Comparison of ENCODE assay signal across 16 cellular contexts in the genomic region with DNA sequence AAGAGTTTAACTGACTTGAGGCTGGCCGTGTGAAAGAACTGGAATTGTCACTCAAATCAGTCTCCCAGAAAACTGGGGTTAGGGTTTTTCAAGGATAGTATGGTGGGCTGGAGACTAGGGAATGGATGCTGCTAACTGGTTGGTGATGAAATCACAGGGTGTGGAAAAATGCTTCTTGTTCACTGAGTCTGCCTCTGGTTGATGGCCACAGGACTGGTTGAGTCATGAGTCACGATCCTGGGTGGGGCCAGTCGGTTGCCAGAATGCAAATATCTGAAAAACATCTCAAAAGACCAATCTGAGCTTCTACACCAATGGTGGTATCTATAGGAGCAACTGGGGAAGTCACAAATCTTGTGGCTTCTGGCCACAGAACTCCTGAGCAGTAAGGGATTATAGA. TPM values are rescaled to one million over a fixed set of nuclear protein-coding genes. Genes with fewer than 3 reads are reported as not detected.
DNase-seq lines count a peak whose midpoint lies in the region; ATAC-seq lines count a peak whose summit lies in the region.
"Had no signal": no experiment of that assay in that cellular context is flagged by ENCODE, and none has a peak within 500 bp of the region (broad histone marks: within the 10 kb centered on the region; RNA-seq: fewer than 3 reads in every experiment).

No MANE protein-coding gene starts in this region.

- no peak overlapping the region for H2AFZ ChIP-seq in trophoblast cell (ENCODE audit: insufficient read depth, low read length, poor library complexity)

- WGBS in trophoblast cell (ENCODE audit: extremely low coverage, insufficient coverage, insufficient read length), result no CpG with 5 or more reads among the region's 3 CpGs

- no peak overlapping the region for H3K27ac ChIP-seq in epithelial cell of prostate
- H3K27ac ChIP-seq in trophoblast cell (ENCODE audit: low read depth, low read length), result no peak overlapping the region
- H3K27ac ChIP-seq: lower lobe of right lung, pancreas, stomach had no signal

- no peak overlapping the region for H3K9ac ChIP-seq in trophoblast cell (ENCODE audit: low read length)

- H4K8ac ChIP-seq in trophoblast cell (ENCODE audit: low read depth, low read length), result no peak overlapping the region

- H3K79me1 ChIP-seq in trophoblast cell (ENCODE audit: low read length), result peaks cover 13% of the 10 kb centered on the region

- no peak overlapping the region for H2BK120ac ChIP-seq in trophoblast cell (ENCODE audit: insufficient read depth, low read length, poor library complexity)

- no peak overlapping the region for H2BK5ac ChIP-seq in trophoblast cell (ENCODE audit: low read depth, low read length, poor library complexity)

- no peak overlapping the region for H3K4ac ChIP-seq in trophoblast cell (ENCODE audit: low read depth, low read length)

- peaks cover 3 to 12% of the 10 kb centered on the region in 2 experiments for H3K4me1 ChIP-seq in trophoblast cell (ENCODE audit: control insufficient read depth in 1 of 2, insufficient read depth in 2 of 2, low read length in 2 of 2)
- H3K4me1 ChIP-seq: lower lobe of right lung had no signal

- ATAC-seq in HG02852 (IDR thresholded peaks at IDR 0.05; ENCODE audit: unreplicated experiment), result no peak
- ATAC-seq: lower lobe of right lung, pancreas had no signal

- H3K27me3 ChIP-seq in trophoblast cell (ENCODE audit: insufficient read depth, low read length), result no peaks in the 10 kb centered on the region
- H3K27me3 ChIP-seq: pancreas had no signal

- no peak overlapping the region for H2AK5ac ChIP-seq in trophoblast cell (ENCODE audit: low read length)

- no peak overlapping the region for H2BK12ac ChIP-seq in trophoblast cell (ENCODE audit: low read length)

- no peak overlapping the region for H3K4me3 ChIP-seq in trophoblast cell (ENCODE audit: low read depth, low read length)
- H3K4me3 ChIP-seq: lower lobe of right lung, pancreas, stomach had no signal

- H3K18ac ChIP-seq in trophoblast cell (ENCODE audit: low read length), result no peak overlapping the region

- H3K79me2 ChIP-seq in trophoblast cell (ENCODE audit: control insufficient read depth, insufficient read depth, low read length, poor library complexity), result no peaks in the 10 kb centered on the region

- no peak overlapping the region for H4K12ac ChIP-seq in trophoblast cell (ENCODE audit: low read depth, low read length)

- H3K23ac ChIP-seq in trophoblast cell (ENCODE audit: low read length), result no peak overlapping the region

- H3K36me3 ChIP-seq in trophoblast cell (ENCODE audit: control insufficient read depth in 1 of 2, insufficient read depth in 2 of 2, low read length in 2 of 2), result no peaks in the 10 kb centered on the region
- H3K36me3 ChIP-seq: lower lobe of right lung, pancreas, stomach had no signal

- H3K14ac ChIP-seq in trophoblast cell (ENCODE audit: low read length), result no peak overlapping the region

- no peaks in the 10 kb centered on the region for H3K9me3 ChIP-seq in trophoblast cell (ENCODE audit: insufficient read depth, low read depth, low read length)
- H3K9me3 ChIP-seq: lower lobe of right lung, pancreas, stomach had no signal

- no peak overlapping the region for H4K91ac ChIP-seq in trophoblast cell (ENCODE audit: low read depth, low read length)

- DNase-seq in GM03348 (ENCODE audit: low spot score), result peak; percentile 89
- peak; percentile 34 for DNase-seq in RKO (ENCODE audit: low spot score)
- peak; percentile 10 for DNase-seq in epithelial cell of prostate (ENCODE audit: low read depth, low spot score)
- peak; percentile 70 to 89 for DNase-seq in trophoblast cell
- DNase-seq in NCI-H1694 (lab: John Stamatoyannopoulos, UW), result no peak
- DNase-seq in GM19238 (ENCODE audit: insufficient read length, low spot score), result no peak
- no peak for DNase-seq in activated T-cell treated with anti-CD3 and anti-CD28 coated beads for 4 hours
- DNase-seq: activated CD4-positive, alpha-beta T cell treated with anti-CD3 and anti-CD28 coated beads for 1 hour; central memory CD4-positive, alpha-beta T cell; lower lobe of right lung; NCI-H1105; NCI-H526 treated with DMSO at 0.1 percent for 48 hours; pancreas; stimulated activated CD4-positive, alpha-beta T cell treated with anti-CD3 and anti-CD28 coated beads, Interleukin-2, amount 100 ng/mL, for 48 hours; stomach had no signal

- no peak overlapping the region for H3K4me2 ChIP-seq in trophoblast cell (ENCODE audit: low read length)

RNA-seq across cellular contexts. Expression of a gene that starts 16.3 kb away (rescaled TPM):
- 372 and 404 TPM in 2 replicates for polyA plus RNA-seq in trophoblast cell (2013)

Comparison
In these comparisons a context has a peak if more than half of its experiments do, and no peak if none do; other contexts are left out.
1. DNase-seq: peak in GM03348 (single experiment), RKO (single experiment), epithelial cell of prostate (single experiment) and trophoblast cell (2 of 2); none in NCI-H1694 (single experiment), GM19238 (single experiment) and activated T-cell treated with anti-CD3 and anti-CD28 coated beads for 4 hours (single experiment).